19 cellular contexts compared by ENCODE assay signal in the genomic region with DNA sequence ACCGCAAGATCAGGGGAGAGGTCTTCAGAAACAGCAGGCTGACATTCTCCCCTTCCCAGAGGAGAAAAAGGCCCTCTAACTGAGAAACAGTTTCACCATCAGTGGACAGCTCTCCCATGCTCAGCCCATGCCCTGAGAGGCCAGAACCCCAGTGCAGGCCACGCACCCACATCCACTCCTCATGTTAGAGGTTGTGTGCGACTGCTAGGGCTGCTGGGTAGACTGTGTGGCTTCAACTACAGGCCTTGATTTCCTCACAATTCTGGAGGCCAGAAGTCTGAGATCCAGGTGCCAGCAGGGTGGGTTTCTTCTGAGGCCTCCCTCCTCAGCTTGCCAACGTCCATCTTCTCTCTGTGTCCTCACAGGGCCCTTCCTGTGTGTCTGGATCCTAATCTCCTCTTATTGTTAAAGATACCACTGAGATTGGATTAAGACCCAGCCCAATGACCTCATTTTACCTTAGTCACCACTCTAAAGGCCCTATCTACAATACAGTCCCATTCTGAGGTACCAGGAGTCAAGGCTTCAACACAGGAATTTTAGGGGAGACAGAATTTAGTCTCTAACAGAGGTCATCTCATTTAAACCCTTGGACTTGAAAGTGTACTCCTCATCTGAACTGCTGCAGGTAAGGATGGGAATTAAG.
DNase-seq lines count a peak whose midpoint lies in the region; ATAC-seq, FAIRE-seq and TF ChIP-seq lines count a peak whose summit lies in the region.
"Had no signal": no experiment of that assay in that cellular context is flagged by ENCODE, and none has a peak within 500 bp of the region (broad histone marks: within the 10 kb centered on the region; RNA-seq: fewer than 3 reads in every experiment).

No MANE protein-coding gene starts in this region.

- no peaks in the 10 kb centered on the region for H3K36me3 ChIP-seq in endothelial cell of umbilical vein (ENCODE audit: control insufficient read depth in 2 of 2, extremely low read depth in 1 of 2, insufficient read depth in 2 of 2, low read length in 2 of 2)
- no peaks in the 10 kb centered on the region for H3K36me3 ChIP-seq in psoas muscle (ENCODE audit: insufficient read depth in 1 of 2, low read depth in 1 of 2)
- H3K36me3 ChIP-seq in Karpas-422 (ENCODE audit: insufficient read depth, low read length): no peaks in the 10 kb centered on the region
- H3K36me3 ChIP-seq: SJSA1 had no signal

- CTCF ChIA-PET in endothelial cell of umbilical vein (lab: Charles Lee): interaction anchor here (0.8 to 2.1 kb wide), 3 partner anchors 11 to 89 kb away, joined by 3 to 10 read pairs (median 4); no protein-coding TSS in a partner anchor

- no peak for ATAC-seq in psoas muscle
- ATAC-seq: activated T-cell treated with anti-CD3 and anti-CD28 coated beads, Interleukin-2, amount 50 U/mL, for 4 hours; PC-3 had no signal

- no TSS peak for BruUV-seq in endothelial cell of umbilical vein (replicated peaks; lab: Mats Ljungman, UMichigan)

- H3K27me3 ChIP-seq in HL-60 (ENCODE audit: insufficient read depth, poor library complexity, severe bottlenecking) (no peaks in the 10 kb centered on the region), endothelial cell of umbilical vein (ENCODE audit: control insufficient read depth in 2 of 2, insufficient read depth in 2 of 2, low read length in 2 of 2) (no peaks in the 10 kb centered on the region), psoas muscle (ENCODE audit: insufficient read depth in 3 of 3, low read length in 2 of 3) (no peaks in the 10 kb centered on the region), Karpas-422 (ENCODE audit: low read length) (no peaks in the 10 kb centered on the region)
- H3K27me3 ChIP-seq: SJSA1 had no signal

- H3K27ac ChIP-seq in HL-60 (replicated peaks) (peak overlapping the region; percentile 78), endothelial cell of umbilical vein (ENCODE audit: insufficient read depth, low read depth, low read length) (peak overlapping the region; percentile 54), psoas muscle (peak overlapping the region; percentile 96), Karpas-422 (ENCODE audit: low read length) (no peak overlapping the region)
- H3K27ac ChIP-seq: SJSA1 had no signal

- H4K20me1 ChIP-seq in endothelial cell of umbilical vein (replicated peaks; ENCODE audit: control insufficient read depth, extremely low read depth, insufficient read depth, low read length) (no peaks in the 10 kb centered on the region), Karpas-422 (ENCODE audit: insufficient read depth, low read depth, low read length) (no peaks in the 10 kb centered on the region)

- H3K9me1 ChIP-seq in endothelial cell of umbilical vein (replicated peaks; ENCODE audit: control insufficient read depth, extremely low read depth, insufficient read depth, low read length): no peaks in the 10 kb centered on the region

- H2AFZ ChIP-seq in endothelial cell of umbilical vein (ENCODE audit: low read depth, low read length) (no peak overlapping the region), Karpas-422 (ENCODE audit: low read length) (no peak overlapping the region)

- no peaks in the 10 kb centered on the region for H3K9me2 ChIP-seq in Karpas-422 (replicated peaks; ENCODE audit: insufficient read depth, low read length)

- H3K27me3 Mint-ChIP-seq in CD14-positive monocyte (ENCODE audit: low read depth in 3 of 3): peaks cover 0 to 3% (median 0%) of the 10 kb centered on the region in 3 donors

- H3K36me3 Mint-ChIP-seq in CD14-positive monocyte: peaks cover 18 to 19% of the 10 kb centered on the region in 2 donors
- H3K36me3 Mint-ChIP-seq: activated naive CD4-positive, alpha-beta T cell treated with anti-CD3 and anti-CD28 coated beads, Interleukin-2, amount 10 ng/mL, durations not matched to agents 7 days and 5 days had no signal

- no peaks in the 10 kb centered on the region for H3K79me2 ChIP-seq in endothelial cell of umbilical vein (ENCODE audit: control insufficient read depth, insufficient read depth, low read length)
- no peaks in the 10 kb centered on the region for H3K79me2 ChIP-seq in Karpas-422 (ENCODE audit: low read length)

- dilution Hi-C loops in endothelial cell of umbilical vein (cut with MboI; ENCODE audit: extremely low pct_ligation_motif_present, low sequenced_read_pairs): no loop called here

- WGBS in psoas muscle, 3 donors: 85 to 92% (median 87%) methylated on average over 4 of the region's 4 CpGs

- H3K9me3 ChIP-seq in endothelial cell of umbilical vein (replicated peaks; ENCODE audit: control insufficient read depth, insufficient read depth, low read length): no peaks in the 10 kb centered on the region
- H3K9me3 ChIP-seq in psoas muscle: no peaks in the 10 kb centered on the region
- no peaks in the 10 kb centered on the region for H3K9me3 ChIP-seq in Karpas-422 (ENCODE audit: low read length)
- H3K9me3 ChIP-seq: SJSA1 had no signal

- H3K4me3 Mint-ChIP-seq in CD14-positive monocyte: peak overlapping the region in 1 of 2 donors; percentile 9
- H3K4me3 Mint-ChIP-seq: activated naive CD4-positive, alpha-beta T cell treated with anti-CD3 and anti-CD28 coated beads, Interleukin-2, amount 10 ng/mL, durations not matched to agents 7 days and 5 days; activated T-cell treated with anti-CD3 and anti-CD28 coated beads, Interleukin-2, amount 50 U/mL, for 4 hours; neural crest cell; T-helper 1 cell treated with Interleukin-12 subunit alpha and Interleukin-12 subunit beta and Interleukin-4 antibody, amounts not matched to agents 30 μg/mL and 1 μg/mL, for 36 hours had no signal

- DNase-seq in CD14-positive monocyte (ENCODE audit: low spot score) (no peak), HL-60 (ENCODE audit: low read depth in 1 of 2, low spot score in 1 of 2) (no peak), endothelial cell of umbilical vein (ENCODE audit: low read depth, low spot score) (no peak), psoas muscle (no peak), GM10266 (ENCODE audit: extremely low spot score) (no peak), NCI-H2107 treated with DMSO at 0.1 percent for 48 hours (lab: John Stamatoyannopoulos, UW; ENCODE audit: unreplicated experiment) (no peak), Karpas-422 (no peak)
- DNase-seq: activated naive CD4-positive, alpha-beta T cell treated with anti-CD3 and anti-CD28 coated beads, Interleukin-2, amount 10 ng/mL, durations not matched to agents 7 days and 5 days; activated T-cell treated with anti-CD3 and anti-CD28 coated beads, Interleukin-2, amount 50 U/mL, for 4 hours; COR-L47; NCI-H1436; NCI-H748 treated with DMSO at 0.1 percent for 48 hours; PC-3; substantia nigra had no signal

- intact Hi-C loops in CD14-positive monocyte (cut with micrococcal nuclease): loop anchor here (5.0 to 10.0 kb wide), 3 partner anchors 37 to 211 kb away; partner anchors contain the start of gene GZF1 (in 1 of the 2)
- intact Hi-C loops in endothelial cell of umbilical vein (cut with micrococcal nuclease): loop anchor here (5.0 kb wide), 1 partner anchor 78 kb away; no protein-coding TSS in a partner anchor
- intact Hi-C loops in psoas muscle (cut with DNase I): loop anchor here (2.0 to 10.0 kb wide), 4 partner anchors 103 to 481 kb away; partner anchors contain the start of genes NXT1 (in 2 of the 2) and CST3 (in 1 of the 2)

- POLR2A ChIA-PET in endothelial cell of umbilical vein (lab: Charles Lee): no interaction called here

- H3K4me2 ChIP-seq in endothelial cell of umbilical vein (ENCODE audit: insufficient read depth, low read length) (no peak overlapping the region), Karpas-422 (ENCODE audit: low read depth, low read length, poor library complexity, severe bottlenecking) (no peak overlapping the region)
- H3K4me2 ChIP-seq: smooth muscle cell had no signal

- no peak for TF ChIP-seq POLR2A in endothelial cell of umbilical vein (IDR thresholded peaks at IDR 0.05; ENCODE audit: low read depth, low read length)

- peaks cover 0 to 2% (median 0%) of the 10 kb centered on the region in 7 donors for H3K9me3 Mint-ChIP-seq in CD14-positive monocyte
- H3K9me3 Mint-ChIP-seq: activated naive CD4-positive, alpha-beta T cell treated with anti-CD3 and anti-CD28 coated beads, Interleukin-2, amount 10 ng/mL, durations not matched to agents 7 days and 5 days; activated T-cell treated with anti-CD3 and anti-CD28 coated beads, Interleukin-2, amount 50 U/mL, for 4 hours; neural crest cell; T-helper 1 cell treated with Interleukin-12 subunit alpha and Interleukin-12 subunit beta and Interleukin-4 antibody, amounts not matched to agents 30 μg/mL and 1 μg/mL, for 36 hours had no signal

- peaks cover 100% of the 10 kb centered on the region for H3K4me1 Mint-ChIP-seq in CD14-positive monocyte

- no peak overlapping the region for H3K9ac ChIP-seq in endothelial cell of umbilical vein (replicated peaks; ENCODE audit: extremely low read depth, insufficient read depth, low read length)
- no peak overlapping the region for H3K9ac ChIP-seq in Karpas-422 (ENCODE audit: low read length)

- TF ChIP-seq CTCF in CD14-positive monocyte (IDR thresholded peaks at IDR 0.05) (no peak), HL-60 (IDR thresholded peaks at IDR 0.05; ENCODE audit: insufficient read depth, low read length) (no peak), endothelial cell of umbilical vein (IDR thresholded peaks at IDR 0.05; ENCODE audit: extremely low read depth in 1 of 2, insufficient read depth in 1 of 2, low read depth in 1 of 2, low read length in 2 of 2) (no peak), psoas muscle (IDR thresholded peaks at IDR 0.05) (no peak), GM10266 (IDR thresholded peaks at IDR 0.05; ENCODE audit: control insufficient read depth, insufficient read depth, low read depth, missing control alignments) (no peak)

- peak overlapping the region; percentile 76 to 100 (median 100) for H3K27ac Mint-ChIP-seq in CD14-positive monocyte
- H3K27ac Mint-ChIP-seq: activated naive CD4-positive, alpha-beta T cell treated with anti-CD3 and anti-CD28 coated beads, Interleukin-2, amount 10 ng/mL, durations not matched to agents 7 days and 5 days; T-helper 1 cell treated with Interleukin-12 subunit alpha and Interleukin-12 subunit beta and Interleukin-4 antibody, amounts not matched to agents 30 μg/mL and 1 μg/mL, for 36 hours had no signal

- H3K4me3 ChIP-seq in HL-60 (replicated peaks; ENCODE audit: insufficient read depth, low read length) (no peak overlapping the region), endothelial cell of umbilical vein (replicated peaks in 1 of 3; ENCODE audit: insufficient read depth in 1 of 3, low read depth in 1 of 3, low read length in 3 of 3) (no peak overlapping the region), psoas muscle (no peak overlapping the region), Karpas-422 (ENCODE audit: low read length) (no peak overlapping the region)
- H3K4me3 ChIP-seq: SJSA1, smooth muscle cell had no signal

- FAIRE-seq in endothelial cell of umbilical vein (lab: Jason Lieb, UNC): peak; percentile 70
- FAIRE-seq: frontal cortex had no signal

- H3K4me1 ChIP-seq in endothelial cell of umbilical vein (ENCODE audit: control insufficient read depth, extremely low read depth, insufficient read depth, low read length) (peaks cover 47% of the 10 kb centered on the region), psoas muscle (peaks cover 70% of the 10 kb centered on the region), Karpas-422 (ENCODE audit: low read length) (peaks cover 58% of the 10 kb centered on the region)

TF ChIP-seq in endothelial cell of umbilical vein, 7 proteins besides CTCF, POLR2A, EP300 and RAD21 (continues in another document):
- TF ChIP-seq JUN (IDR thresholded peaks at IDR 0.05; ENCODE audit: borderline replicate concordance, insufficient read depth, insufficient read length, low read depth): no peak
